ENCODE assay signal across 8 cellular contexts in genomic region chr4:1871471-1872021, GRCh38. TPM values are rescaled to one million over a fixed set of nuclear protein-coding genes. Genes with fewer than 3 reads are reported as not detected.
DNase-seq lines count a peak whose midpoint lies in the region; ATAC-seq and TF ChIP-seq lines count a peak whose summit lies in the region.

No MANE protein-coding gene starts in this region.

- H4K20me1 ChIP-seq in DND-41 (ENCODE audit: insufficient read depth, low read length) = peaks cover 42% of the 10 kb centered on the region

- no peaks in the 10 kb centered on the region for H3K9me3 Mint-ChIP-seq in chondrocyte (ENCODE audit: low read depth)

- H3K4me1 Mint-ChIP-seq in chondrocyte (ENCODE audit: low read depth) = peaks cover 28% of the 10 kb centered on the region

- no peak overlapping the region for H3K23ac ChIP-seq in mesenchymal stem cell (ENCODE audit: low read length in 2 of 2)

- H3K4me2 ChIP-seq in DND-41 (ENCODE audit: insufficient read depth, low read length) = peak overlapping the region; percentile 81
- H3K4me2 ChIP-seq in mesenchymal stem cell (ENCODE audit: low read length, poor library complexity, severe bottlenecking) = peak overlapping the region; percentile 87

- peak overlapping the region; percentile 45 for H3K4me3 Mint-ChIP-seq in chondrocyte (ENCODE audit: unreplicated experiment)

- H3K27me3 Mint-ChIP-seq in chondrocyte (ENCODE audit: low read depth) = no peaks in the 10 kb centered on the region

- peak overlapping the region; percentile 89 for H3K27ac ChIP-seq in DND-41 (ENCODE audit: low read length)
- no peak overlapping the region for H3K27ac ChIP-seq in HL-60 (replicated peaks)
- H3K27ac ChIP-seq in mesenchymal stem cell (ENCODE audit: low read length, poor library complexity, severe bottlenecking) = no peak overlapping the region

- H3K18ac ChIP-seq in mesenchymal stem cell (ENCODE audit: low read depth in 1 of 2, low read length in 2 of 2) = peak overlapping the region; percentile 64 to 71

- H3K4me1 ChIP-seq in DND-41 (ENCODE audit: insufficient read depth, low read length) (peaks cover 50% of the 10 kb centered on the region), mesenchymal stem cell (ENCODE audit: control insufficient read depth, insufficient read depth, low read depth, low read length) (peaks cover 6% of the 10 kb centered on the region)

- H2BK5ac ChIP-seq in mesenchymal stem cell (ENCODE audit: low read depth, low read length, poor library complexity, severe bottlenecking) = no peak overlapping the region

- no peak for DNase-seq in DND-41
- DNase-seq in HL-60 (ENCODE audit: low read depth in 1 of 2, low spot score in 1 of 2) = no peak
- DNase-seq in chondrocyte (ENCODE audit: low spot score) = peak; percentile 86
- no peak for DNase-seq in mesenchymal stem cell
- DNase-seq in foreskin melanocyte = no peak
- no peak for DNase-seq in stimulated activated CD4-positive, alpha-beta T cell treated with anti-CD3 and anti-CD28 coated beads, Interleukin-4, amount 100 ng/mL, for 4 hours
- DNase-seq in midbrain (lab: John Stamatoyannopoulos, UW) = no peak

- H4K91ac ChIP-seq in mesenchymal stem cell (ENCODE audit: low read length) = peak overlapping the region; percentile 21

- H3K36me3 ChIP-seq in DND-41 (ENCODE audit: insufficient read depth, low read length) (peaks cover 25% of the 10 kb centered on the region), mesenchymal stem cell (ENCODE audit: control insufficient read depth in 1 of 2, insufficient read depth in 2 of 2, low read depth in 1 of 2, low read length in 2 of 2) (no peaks in the 10 kb centered on the region)

- no peak overlapping the region for H2BK12ac ChIP-seq in mesenchymal stem cell (ENCODE audit: low read length in 2 of 2)

- H3K79me1 ChIP-seq in mesenchymal stem cell (replicated peaks; ENCODE audit: low read length, poor library complexity, severe bottlenecking) = no peaks in the 10 kb centered on the region

- peak overlapping the region; percentile 46 for H2AFZ ChIP-seq in DND-41 (ENCODE audit: low read depth, low read length)
- peak overlapping the region; percentile 63 for H2AFZ ChIP-seq in mesenchymal stem cell (ENCODE audit: low read depth, low read length)

- peak overlapping the region in 1 of 2 experiments; percentile 32 for H3K4ac ChIP-seq in mesenchymal stem cell (ENCODE audit: low read depth in 1 of 2, low read length in 2 of 2)

- ATAC-seq in DND-41 (ENCODE audit: insufficient read depth, low read depth) = no peak
- peak; percentile 2 for ATAC-seq in GM19468 (IDR thresholded peaks at IDR 0.05; ENCODE audit: extremely low read depth, unreplicated experiment)

- no peak overlapping the region for H4K8ac ChIP-seq in mesenchymal stem cell (ENCODE audit: low read length)

- peaks cover 2% of the 10 kb centered on the region for H3K27me3 ChIP-seq in DND-41 (ENCODE audit: insufficient read depth, low read length, poor library complexity)
- H3K27me3 ChIP-seq in HL-60 (ENCODE audit: insufficient read depth, poor library complexity, severe bottlenecking) = no peaks in the 10 kb centered on the region
- H3K27me3 ChIP-seq in mesenchymal stem cell (ENCODE audit: control insufficient read depth in 1 of 2, insufficient read depth in 1 of 2, low read length in 2 of 2) = peaks cover 3 to 8% of the 10 kb centered on the region in 2 experiments

- H3K79me2 ChIP-seq in DND-41 (ENCODE audit: insufficient read depth, low read length) = peaks cover 62% of the 10 kb centered on the region

- peak overlapping the region; percentile 99 for H3K9ac ChIP-seq in DND-41 (ENCODE audit: low read depth, low read length)
- peak overlapping the region; percentile 83 for H3K9ac ChIP-seq in mesenchymal stem cell (ENCODE audit: low read length)

- H3K9me3 ChIP-seq in DND-41 (ENCODE audit: insufficient read depth, low read length, severe bottlenecking) = no peaks in the 10 kb centered on the region
- no peaks in the 10 kb centered on the region for H3K9me3 ChIP-seq in mesenchymal stem cell (ENCODE audit: control insufficient read depth, low read length)

- peak overlapping the region; percentile 87 to 90; a peak in 3 of 4 replicates for H3K4me3 ChIP-seq in DND-41 (ENCODE audit: low read depth in 1 of 2, low read length in 2 of 2)
- peak overlapping the region; percentile 65 for H3K4me3 ChIP-seq in HL-60 (replicated peaks; ENCODE audit: insufficient read depth, low read length)
- H3K4me3 ChIP-seq in mesenchymal stem cell (ENCODE audit: insufficient read depth in 1 of 2, low read depth in 1 of 2, low read length in 2 of 2) = peak overlapping the region; percentile 78 to 90

- peak overlapping the region; percentile 84 for H2BK120ac ChIP-seq in mesenchymal stem cell (ENCODE audit: low read depth, low read length)

- peak overlapping the region in 1 of 2 experiments; percentile 28 for H3K14ac ChIP-seq in mesenchymal stem cell (ENCODE audit: low read length in 2 of 2)

- 1% methylated on average over 30 of the region's 79 CpGs for WGBS in mesenchymal stem cell

- peak overlapping the region; percentile 46 for H2BK15ac ChIP-seq in mesenchymal stem cell (ENCODE audit: low read depth, poor library complexity, severe bottlenecking)

- no peaks in the 10 kb centered on the region for H3K36me3 Mint-ChIP-seq in chondrocyte (ENCODE audit: low read depth)

- TF ChIP-seq CTCF in DND-41 (IDR thresholded peaks at IDR 0.05; ENCODE audit: borderline replicate concordance, extremely low read depth, low read length, poor library complexity, severe bottlenecking) (no peak), HL-60 (IDR thresholded peaks at IDR 0.05; ENCODE audit: insufficient read depth, low read length) (no peak), chondrocyte (IDR thresholded peaks at IDR 0.05) (no peak)

- no peak overlapping the region for H3K27ac Mint-ChIP-seq in chondrocyte (ENCODE audit: unreplicated experiment)

- H2AK5ac ChIP-seq in mesenchymal stem cell (ENCODE audit: low read length, severe bottlenecking) = no peak overlapping the region

RNA-seq across cellular contexts. Expression of gene NSD2, which starts 0.4 kb away (rescaled TPM):
- 46.9 to 56.5 TPM (median 53.5 TPM) in 3 replicates for total RNA-seq in chondrocyte
- 17.1 TPM for polyA plus RNA-seq in mesenchymal stem cell (2013, experiment 1 of 2)
- 16.3 TPM for polyA plus RNA-seq in mesenchymal stem cell (2013, experiment 2 of 2)

RNA-seq across cellular contexts. Expression of gene LETM1, which starts 15.6 kb away (rescaled TPM):
- total RNA-seq in chondrocyte = 39.6 to 45.2 TPM (median 41.3 TPM) in 3 replicates
- polyA plus RNA-seq in mesenchymal stem cell (2013, experiment 1 of 2) = 17.9 TPM
- polyA plus RNA-seq in mesenchymal stem cell (2013, experiment 2 of 2) = 17.5 TPM
